8 cellular contexts compared by ENCODE assay signal in the genomic region with DNA sequence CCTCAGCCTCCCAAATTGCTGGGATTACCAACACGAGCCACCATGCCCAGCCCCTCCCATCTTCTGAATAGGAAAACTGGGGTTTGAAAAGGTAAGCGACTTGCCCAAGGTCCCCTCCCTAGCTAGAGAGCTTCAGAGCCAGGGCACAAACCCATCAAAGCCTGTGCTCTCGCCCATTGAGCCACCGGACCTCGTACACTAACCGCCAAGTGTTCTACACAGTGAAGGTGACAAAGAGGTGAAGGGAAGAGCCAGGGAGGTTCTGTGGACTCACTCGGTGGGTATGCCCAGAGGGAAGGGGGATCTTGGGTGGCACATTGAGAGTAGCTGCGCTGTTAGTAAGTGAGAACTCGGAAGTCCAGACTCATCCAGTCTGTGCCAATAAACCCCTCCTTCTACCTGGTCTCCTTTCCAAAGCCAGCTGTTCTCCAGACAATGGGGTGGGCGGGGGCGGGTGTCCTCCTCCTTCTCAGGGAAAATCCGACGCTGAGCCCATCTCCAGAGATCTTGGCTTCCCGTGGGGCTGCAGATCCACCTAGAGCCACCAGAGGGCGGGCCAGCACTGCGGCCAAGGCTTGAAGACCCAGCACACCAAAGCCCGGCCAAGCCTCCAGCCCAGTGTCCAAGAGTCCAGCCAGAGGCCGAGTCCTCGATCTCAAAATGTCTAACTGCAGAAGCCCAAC. TPM values are rescaled to one million over a fixed set of nuclear protein-coding genes. Genes with fewer than 3 reads are reported as not detected.
DNase-seq lines count a peak whose midpoint lies in the region; ATAC-seq and TF ChIP-seq lines count a peak whose summit lies in the region.

No MANE protein-coding gene starts in this region.

- TF ChIP-seq CTCF in BE2C (IDR thresholded peaks at IDR 0.05; ENCODE audit: low read depth, low read length), result peak; percentile 75

- no peaks in the 10 kb centered on the region for H3K79me2 ChIP-seq in mesendoderm (ENCODE audit: control insufficient read depth, insufficient read depth, low read length)

- no peaks in the 10 kb centered on the region for H3K4me1 ChIP-seq in BE2C
- peaks cover 7% of the 10 kb centered on the region for H3K4me1 ChIP-seq in mesendoderm (ENCODE audit: control insufficient read depth, low read depth, low read length)

- no peak overlapping the region for H3K4me3 ChIP-seq in BE2C (ENCODE audit: low read depth, low read length)
- H3K4me3 ChIP-seq in mesendoderm (ENCODE audit: low read length), result no peak overlapping the region

- H3K9me3 Mint-ChIP-seq in activated CD8-positive, alpha-beta T cell treated with anti-CD3 and anti-CD28 coated beads, Interleukin-2, amount 10 ng/mL, durations not matched to agents 7 days and 5 days (ENCODE audit: insufficient read depth), result no peaks in the 10 kb centered on the region
- no peaks in the 10 kb centered on the region for H3K9me3 Mint-ChIP-seq in effector memory CD8-positive, alpha-beta T cell

- peaks cover 31% of the 10 kb centered on the region for H3K27me3 Mint-ChIP-seq in activated CD8-positive, alpha-beta T cell treated with anti-CD3 and anti-CD28 coated beads, Interleukin-2, amount 10 ng/mL, durations not matched to agents 7 days and 5 days (ENCODE audit: low read depth)
- peaks cover 30 to 60% of the 10 kb centered on the region in 2 donors for H3K27me3 Mint-ChIP-seq in effector memory CD8-positive, alpha-beta T cell

- H3K36me3 ChIP-seq in BE2C (no peaks in the 10 kb centered on the region), mesendoderm (ENCODE audit: control insufficient read depth, insufficient read depth, low read length) (no peaks in the 10 kb centered on the region)

- H2BK120ac ChIP-seq in mesendoderm (ENCODE audit: low read depth, low read length), result no peak overlapping the region

- POLR2A ChIA-PET in activated CD8-positive, alpha-beta T cell treated with anti-CD3 and anti-CD28 coated beads, Interleukin-2, amount 10 ng/mL, durations not matched to agents 7 days and 5 days (lab: Charles Lee), result interaction anchor here (1.0 to 1.4 kb wide), 3 partner anchors 16 to 72 kb away, joined by 3 read pairs; no protein-coding TSS in a partner anchor

- ATAC-seq in GM19023 (IDR thresholded peaks at IDR 0.05; ENCODE audit: unreplicated experiment) (peak; percentile 59), HG03432 (IDR thresholded peaks at IDR 0.05; ENCODE audit: unreplicated experiment) (peak; percentile 68)
- ATAC-seq in activated CD8-positive, alpha-beta T cell treated with anti-CD3 and anti-CD28 coated beads, Interleukin-2, amount 10 ng/mL, durations not matched to agents 7 days and 5 days, result peak; percentile 59
- peak; percentile 58 for ATAC-seq in effector memory CD8-positive, alpha-beta T cell (replicated peaks)

- H3K4me3 Mint-ChIP-seq in activated CD8-positive, alpha-beta T cell treated with anti-CD3 and anti-CD28 coated beads, Interleukin-2, amount 10 ng/mL, durations not matched to agents 7 days and 5 days, result peak overlapping the region; percentile 22
- peak overlapping the region; percentile 57 to 86 for H3K4me3 Mint-ChIP-seq in effector memory CD8-positive, alpha-beta T cell

- H2AK5ac ChIP-seq in mesendoderm (ENCODE audit: low read length), result peak overlapping the region; percentile 29

- peaks cover 30% of the 10 kb centered on the region for H3K4me1 Mint-ChIP-seq in activated CD8-positive, alpha-beta T cell treated with anti-CD3 and anti-CD28 coated beads, Interleukin-2, amount 10 ng/mL, durations not matched to agents 7 days and 5 days (ENCODE audit: low read depth)
- peaks cover 23 to 24% of the 10 kb centered on the region in 2 donors for H3K4me1 Mint-ChIP-seq in effector memory CD8-positive, alpha-beta T cell (ENCODE audit: low read depth in 2 of 2)

- no peaks in the 10 kb centered on the region for H3K79me1 ChIP-seq in mesendoderm (ENCODE audit: low read length)

- peak overlapping the region; percentile 29 for H3K9ac ChIP-seq in mesendoderm (ENCODE audit: low read length)

- H4K5ac ChIP-seq in mesendoderm (ENCODE audit: low read length), result no peak overlapping the region

- H3K56ac ChIP-seq in mesendoderm (ENCODE audit: low read length), result peak overlapping the region; percentile 35

- no peak overlapping the region for H3K4ac ChIP-seq in mesendoderm (ENCODE audit: low read depth, low read length)

- no peaks in the 10 kb centered on the region for H3K36me3 Mint-ChIP-seq in activated CD8-positive, alpha-beta T cell treated with anti-CD3 and anti-CD28 coated beads, Interleukin-2, amount 10 ng/mL, durations not matched to agents 7 days and 5 days (ENCODE audit: low read depth)
- H3K36me3 Mint-ChIP-seq in effector memory CD8-positive, alpha-beta T cell (ENCODE audit: insufficient read depth), result peaks cover 11% of the 10 kb centered on the region

- no peak overlapping the region for H2BK5ac ChIP-seq in mesendoderm (ENCODE audit: low read length)

- H3K18ac ChIP-seq in mesendoderm (ENCODE audit: low read length), result no peak overlapping the region

- CTCF ChIA-PET in activated CD8-positive, alpha-beta T cell treated with anti-CD3 and anti-CD28 coated beads, Interleukin-2, amount 10 ng/mL, durations not matched to agents 7 days and 5 days (lab: Charles Lee), result interaction anchor here (0.6 to 9.8 kb wide), 59 partner anchors 8 to 344 kb away, joined by 3 to 239 read pairs (median 6); a partner anchor contains a TSS

- H4K8ac ChIP-seq in mesendoderm (ENCODE audit: low read depth, low read length), result no peak overlapping the region

- no peak overlapping the region for H3K27ac ChIP-seq in mesendoderm (ENCODE audit: low read depth, low read length)

- DNase-seq in BE2C, result peak; percentile 64
- peak; percentile 73 for DNase-seq in NCI-H82 treated with DMSO at 0.1 percent for 48 hours (lab: John Stamatoyannopoulos, UW; ENCODE audit: unreplicated experiment)
- DNase-seq in activated CD8-positive, alpha-beta T cell treated with anti-CD3 and anti-CD28 coated beads, Interleukin-2, amount 10 ng/mL, durations not matched to agents 7 days and 5 days, result peak; percentile 80
- peak; percentile 71 to 75 (median 72) for DNase-seq in effector memory CD8-positive, alpha-beta T cell
- peak; percentile 92 for DNase-seq in mesendoderm
- peak; percentile 47 to 53 for DNase-seq in stimulated activated CD8-positive, alpha-beta memory T cell treated with anti-CD3 and anti-CD28 coated beads, Interleukin-4, amount 100 ng/mL, for 1 hour (ENCODE audit: low read depth in 2 of 2, low spot score in 1 of 2)

- WGBS in mesendoderm (ENCODE audit: extremely low coverage, insufficient coverage, low lambda C conversion rate), result no CpG with 5 or more reads among the region's 19 CpGs

- no peak overlapping the region for H3K23ac ChIP-seq in mesendoderm (ENCODE audit: low read length)

- H3K4me2 ChIP-seq in mesendoderm (ENCODE audit: low read length), result peak overlapping the region; percentile 39

- H3K27me3 ChIP-seq in BE2C, result peaks cover 34% of the 10 kb centered on the region
- H3K27me3 ChIP-seq in mesendoderm (ENCODE audit: insufficient read depth, low read length, poor library complexity), result peaks cover 12% of the 10 kb centered on the region

- H3K9me3 ChIP-seq in BE2C, result no peaks in the 10 kb centered on the region

- H3K27ac Mint-ChIP-seq in activated CD8-positive, alpha-beta T cell treated with anti-CD3 and anti-CD28 coated beads, Interleukin-2, amount 10 ng/mL, durations not matched to agents 7 days and 5 days, result no peak overlapping the region
- no peak overlapping the region for H3K27ac Mint-ChIP-seq in effector memory CD8-positive, alpha-beta T cell

- no peak overlapping the region for H2BK15ac ChIP-seq in mesendoderm (replicated peaks; ENCODE audit: low read depth)

RNA-seq across cellular contexts. Expression of a gene that starts 3.2 kb away (rescaled TPM):
- 0.52 TPM for polyA plus RNA-seq in BE2C (2012; ENCODE audit: insufficient read depth, insufficient read length, low read depth)
- total RNA-seq in activated CD8-positive, alpha-beta T cell treated with anti-CD3 and anti-CD28 coated beads, Interleukin-2, amount 10 ng/mL, durations not matched to agents 7 days and 5 days, result under 1 TPM; 0.47 to 0.57 TPM
- 4.2 TPM for polyA plus RNA-seq in mesendoderm (2013, experiment 1 of 2)
- 4.5 TPM for polyA plus RNA-seq in mesendoderm (2013, experiment 2 of 2)

RNA-seq across cellular contexts. Expression of a gene that starts 30.2 kb away (rescaled TPM):
- 11.3 TPM for polyA plus RNA-seq in BE2C (2012; ENCODE audit: insufficient read depth, insufficient read length, low read depth)
- total RNA-seq in activated CD8-positive, alpha-beta T cell treated with anti-CD3 and anti-CD28 coated beads, Interleukin-2, amount 10 ng/mL, durations not matched to agents 7 days and 5 days, result 100 to 1,000 TPM; 103 to 120 TPM
- 28.3 TPM for polyA plus RNA-seq in mesendoderm (2013, experiment 1 of 2)
- 29.2 TPM for polyA plus RNA-seq in mesendoderm (2013, experiment 2 of 2)

RNA-seq across cellular contexts. Expression of a gene that starts 58.4 kb away (rescaled TPM):
- polyA plus RNA-seq in BE2C (2012; ENCODE audit: insufficient read depth, insufficient read length, low read depth), result 14.9 TPM
- 10 to 100 TPM; 26.4 to 28.4 TPM for total RNA-seq in activated CD8-positive, alpha-beta T cell treated with anti-CD3 and anti-CD28 coated beads, Interleukin-2, amount 10 ng/mL, durations not matched to agents 7 days and 5 days
- 11.1 TPM for polyA plus RNA-seq in mesendoderm (2013, experiment 1 of 2)
- polyA plus RNA-seq in mesendoderm (2013, experiment 2 of 2), result 10.7 TPM
